In the genomic region with DNA sequence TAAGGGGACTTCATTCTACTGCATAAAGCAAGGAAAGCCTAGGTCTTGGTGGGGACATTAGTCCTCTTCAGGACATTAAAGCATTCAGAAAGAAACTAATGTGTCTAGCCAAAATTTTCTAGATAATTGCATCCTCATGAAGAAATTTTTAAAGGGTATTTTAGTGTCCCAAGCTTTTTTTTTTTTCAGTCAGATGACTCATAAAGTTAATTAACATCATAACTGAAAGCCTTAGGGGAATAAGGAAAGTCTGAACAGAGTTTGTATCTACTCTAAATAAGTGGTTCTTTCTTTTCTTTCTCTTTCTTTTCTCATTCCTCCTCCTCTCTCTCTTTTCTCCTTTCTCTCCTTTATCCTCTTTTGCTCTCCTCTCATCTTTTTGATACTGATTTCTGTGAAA, we compare ENCODE assay signal across 11 cellular contexts.
"Had no signal": no experiment of that assay in that cellular context is flagged by ENCODE, and none has a peak within 500 bp of the region (broad histone marks: within the 10 kb centered on the region; RNA-seq: fewer than 3 reads in every experiment).

No MANE protein-coding gene starts in this region.

- H3K27me3 ChIP-seq: tibial artery, uterus had no signal

- H3K9me3 Mint-ChIP-seq: activated naive CD8-positive, alpha-beta T cell treated with anti-CD3 and anti-CD28 coated beads, Interleukin-2, amount 50 U/mL, for 24 hours; effector memory CD8-positive, alpha-beta T cell had no signal

- H3K27ac ChIP-seq: tibial artery, uterus had no signal

- H3K9me3 ChIP-seq: tibial artery, uterus had no signal

- H3K4me3 ChIP-seq: tibial artery, uterus had no signal

- H3K4me1 ChIP-seq: tibial artery, uterus had no signal

- H3K27me3 Mint-ChIP-seq: activated naive CD8-positive, alpha-beta T cell treated with anti-CD3 and anti-CD28 coated beads, Interleukin-2, amount 50 U/mL, for 24 hours; effector memory CD8-positive, alpha-beta T cell; naive thymus-derived CD4-positive, alpha-beta T cell had no signal

- H3K27ac Mint-ChIP-seq: activated naive CD8-positive, alpha-beta T cell treated with anti-CD3 and anti-CD28 coated beads, Interleukin-2, amount 50 U/mL, for 24 hours; effector memory CD8-positive, alpha-beta T cell; naive thymus-derived CD4-positive, alpha-beta T cell had no signal

- H3K4me3 Mint-ChIP-seq: activated naive CD8-positive, alpha-beta T cell treated with anti-CD3 and anti-CD28 coated beads, Interleukin-2, amount 50 U/mL, for 24 hours; effector memory CD8-positive, alpha-beta T cell; naive thymus-derived CD4-positive, alpha-beta T cell had no signal

- DNase-seq: activated CD4-positive, CD25-positive, alpha-beta regulatory T cell; activated naive CD8-positive, alpha-beta T cell treated with anti-CD3 and anti-CD28 coated beads, Interleukin-2, amount 50 U/mL, for 24 hours; activated T-cell treated with anti-CD3 and anti-CD28 coated beads, Interleukin-2, amount 50 U/mL, for 48 hours; caudate nucleus; cortex of kidney; effector memory CD8-positive, alpha-beta T cell; naive thymus-derived CD4-positive, alpha-beta T cell; right cardiac atrium; small intestine; tibial artery; uterus had no signal

- H3K36me3 Mint-ChIP-seq: naive thymus-derived CD4-positive, alpha-beta T cell had no signal

- H3K4me1 Mint-ChIP-seq: activated naive CD8-positive, alpha-beta T cell treated with anti-CD3 and anti-CD28 coated beads, Interleukin-2, amount 50 U/mL, for 24 hours had no signal

- H3K36me3 ChIP-seq: tibial artery, uterus had no signal

- ATAC-seq: activated naive CD8-positive, alpha-beta T cell treated with anti-CD3 and anti-CD28 coated beads, Interleukin-2, amount 50 U/mL, for 24 hours; effector memory CD8-positive, alpha-beta T cell; naive thymus-derived CD4-positive, alpha-beta T cell; right cardiac atrium had no signal
